In genomic region chr4:13642163-13642562, GRCh38 we compare ENCODE assay signal across 16 cellular contexts. TPM values are rescaled to one million over a fixed set of nuclear protein-coding genes. Genes with fewer than 3 reads are reported as not detected.
DNase-seq lines count a peak whose midpoint lies in the region; ATAC-seq and TF ChIP-seq lines count a peak whose summit lies in the region.
"Had no signal": no experiment of that assay in that cellular context is flagged by ENCODE, and none has a peak within 500 bp of the region (broad histone marks: within the 10 kb centered on the region; RNA-seq: fewer than 3 reads in every experiment).

No MANE protein-coding gene starts in this region.

- no peaks in the 10 kb centered on the region for H3K36me3 ChIP-seq in PC-3 (ENCODE audit: low read depth, low read length)
- H3K36me3 ChIP-seq: BLaER1, thyroid gland had no signal

- H3K14ac ChIP-seq in H9 (ENCODE audit: insufficient read depth, low read length) = no peak overlapping the region

- H3K23me2 ChIP-seq in H9 (ENCODE audit: insufficient read length, low read depth, low read length, poor library complexity, severe bottlenecking) = no peaks in the 10 kb centered on the region

- H2AFZ ChIP-seq in H9 (ENCODE audit: low read length) = no peak overlapping the region
- peak overlapping the region; percentile 11; the same call in 1 of the 2 replicates for H2AFZ ChIP-seq in PC-3 (ENCODE audit: low read length)

- H3K4me2 ChIP-seq in H9 (ENCODE audit: insufficient read depth, insufficient read length, low read length) (peak overlapping the region; percentile 24), PC-3 (ENCODE audit: low read length) (no peak overlapping the region)
- H3K4me2 ChIP-seq: BLaER1 had no signal

- no peak overlapping the region for H2BK120ac ChIP-seq in H9 (ENCODE audit: low read depth, low read length, poor library complexity, severe bottlenecking)

- ATAC-seq in PC-3 (peak; percentile 37), HG02623 (IDR thresholded peaks at IDR 0.05; ENCODE audit: unreplicated experiment) (no peak)

- no peak overlapping the region for H3K4me3 ChIP-seq in PC-3 (ENCODE audit: low read length)
- H3K4me3 ChIP-seq: BLaER1, thyroid gland had no signal

- TF ChIP-seq CTCF in H9 (conservative IDR thresholded peaks at IDR 0.05) = no peak
- no peak for TF ChIP-seq CTCF in PC-3 (conservative IDR thresholded peaks at IDR 0.05; ENCODE audit: low read depth, low read length)
- TF ChIP-seq CTCF in nephron (IDR thresholded peaks at IDR 0.05; ENCODE audit: unreplicated experiment in 3 of 3) = no peak
- TF ChIP-seq CTCF in osteocyte (IDR thresholded peaks at IDR 0.05) = no peak

- H3K9ac ChIP-seq in H9 (ENCODE audit: extremely low read depth, insufficient read length, low read length) = no peak overlapping the region
- peak overlapping the region; percentile 78 for H3K9ac ChIP-seq in PC-3 (ENCODE audit: low read length)
- H3K9ac ChIP-seq: BLaER1 had no signal

- H3K27me3 ChIP-seq in H9 (ENCODE audit: insufficient read depth, low read length) (no peaks in the 10 kb centered on the region), PC-3 (ENCODE audit: low read length) (no peaks in the 10 kb centered on the region)
- H3K27me3 ChIP-seq: BLaER1, thyroid gland had no signal

- H3K18ac ChIP-seq in H9 (ENCODE audit: insufficient read length, low read depth, low read length) = no peak overlapping the region

- intact Hi-C loops in PC-3 (cut with micrococcal nuclease) = no loop called here
- intact Hi-C loops in head of caudate nucleus (cut with DNase I) = no loop called here

- H3K79me2 ChIP-seq in H9 (ENCODE audit: insufficient read depth, low read length) (no peaks in the 10 kb centered on the region), PC-3 (ENCODE audit: low read length) (no peaks in the 10 kb centered on the region)

- peaks cover 1% of the 10 kb centered on the region; the same call in 1 of the 2 replicates for H3K27me3 Mint-ChIP-seq in H9 (ENCODE audit: low read depth)
- H3K27me3 Mint-ChIP-seq in nephron (ENCODE audit: low read depth) = peaks cover 19% of the 10 kb centered on the region
- peaks cover 53% of the 10 kb centered on the region for H3K27me3 Mint-ChIP-seq in osteocyte (ENCODE audit: unreplicated experiment)

- H3K9me3 Mint-ChIP-seq in H9 (no peaks in the 10 kb centered on the region), nephron (no peaks in the 10 kb centered on the region), osteocyte (ENCODE audit: unreplicated experiment) (no peaks in the 10 kb centered on the region)

- H2BK12ac ChIP-seq in H9 (ENCODE audit: insufficient read length, low read depth, low read length) = no peak overlapping the region

- H4K5ac ChIP-seq in H9 (ENCODE audit: insufficient read length, low read depth, low read length) = no peak overlapping the region

- H3K27ac Mint-ChIP-seq in H9 (peak overlapping the region in 1 of 3 experiments; percentile 56; a peak in 2 of 7 replicates), nephron (peak overlapping the region; percentile 43 to 93 (median 75)), osteocyte (ENCODE audit: unreplicated experiment) (no peak overlapping the region)

- H2BK20ac ChIP-seq in H9 (ENCODE audit: low read depth, low read length, poor library complexity, severe bottlenecking) = no peak overlapping the region

- no peak overlapping the region for H4K91ac ChIP-seq in H9 (ENCODE audit: insufficient read length, low read depth, low read length)

- H3K4ac ChIP-seq in H9 (ENCODE audit: low read depth, low read length) = no peak overlapping the region

- H3F3A ChIP-seq in PC-3 (ENCODE audit: low read length, unreplicated experiment) = no peaks in the 10 kb centered on the region

- peaks cover 39% of the 10 kb centered on the region in 2 experiments for H3K4me1 Mint-ChIP-seq in H9
- H3K4me1 Mint-ChIP-seq in nephron = peaks cover 30% of the 10 kb centered on the region
- H3K4me1 Mint-ChIP-seq in osteocyte (ENCODE audit: unreplicated experiment) = peaks cover 15% of the 10 kb centered on the region

- H4K8ac ChIP-seq in H9 (replicated peaks; ENCODE audit: insufficient read length, low read depth, low read length) = no peak overlapping the region

- no peak overlapping the region for H2BK15ac ChIP-seq in H9 (ENCODE audit: low read depth, low read length)

- no peaks in the 10 kb centered on the region for H4K20me1 ChIP-seq in H9 (ENCODE audit: control insufficient read depth, insufficient read depth, insufficient read length)
- H4K20me1 ChIP-seq in PC-3 (ENCODE audit: low read length) = no peaks in the 10 kb centered on the region
- H4K20me1 ChIP-seq: BLaER1 had no signal

- H2BK5ac ChIP-seq in H9 (ENCODE audit: insufficient read length, low read length) = no peak overlapping the region

- H3K79me1 ChIP-seq in H9 (ENCODE audit: insufficient read depth, low read depth, low read length, poor library complexity, severe bottlenecking) = no peaks in the 10 kb centered on the region

- CTCF ChIA-PET in PC-3 (lab: Charles Lee) = no interaction called here

- H3K9me2 ChIP-seq in PC-3 (replicated peaks; ENCODE audit: low read length) = no peaks in the 10 kb centered on the region

- H2AK5ac ChIP-seq in H9 (ENCODE audit: insufficient read length, low read length) = no peak overlapping the region

- no peak overlapping the region for H3K56ac ChIP-seq in H9 (ENCODE audit: insufficient read length, low read depth, low read length)

- peaks cover 11% of the 10 kb centered on the region for H3K4me1 ChIP-seq in H9 (ENCODE audit: insufficient read depth, low read length)
- H3K4me1 ChIP-seq in PC-3 (ENCODE audit: insufficient read depth, low read length) = peaks cover 38% of the 10 kb centered on the region
- H3K4me1 ChIP-seq: BLaER1, thyroid gland had no signal

- H3K36me3 Mint-ChIP-seq in H9 (ENCODE audit: insufficient read depth in 1 of 3, low read depth in 3 of 3) = no peaks in the 10 kb centered on the region
- H3K36me3 Mint-ChIP-seq in nephron (ENCODE audit: low read depth) = no peaks in the 10 kb centered on the region
- no peaks in the 10 kb centered on the region for H3K36me3 Mint-ChIP-seq in osteocyte (ENCODE audit: unreplicated experiment)

- H3K4me3 Mint-ChIP-seq in H9 (no peak overlapping the region), nephron (peak overlapping the region in 1 of 3 experiments; percentile 5), osteocyte (ENCODE audit: unreplicated experiment) (no peak overlapping the region)

- no peak overlapping the region for H3K27ac ChIP-seq in H9 (ENCODE audit: insufficient read length, low read depth, low read length)
- peak overlapping the region; percentile 97 for H3K27ac ChIP-seq in PC-3 (ENCODE audit: low read length)
- H3K27ac ChIP-seq: BLaER1, thyroid gland had no signal

- H3T11ph ChIP-seq in H9 (ENCODE audit: low read length) = no peak overlapping the region

- BruUV-seq in PC-3 (replicated peaks; lab: Mats Ljungman, UMichigan) = no TSS peak

- POLR2A ChIA-PET in PC-3 (lab: Charles Lee; ENCODE audit: unreplicated experiment) = no interaction called here

- H3K9me3 ChIP-seq in H9 (ENCODE audit: control insufficient read depth, low read depth, low read length) = no peaks in the 10 kb centered on the region
- H3K9me3 ChIP-seq in PC-3 (ENCODE audit: low read length) = no peaks in the 10 kb centered on the region
- H3K9me3 ChIP-seq: BLaER1, thyroid gland had no signal

- no peak overlapping the region for H3K23ac ChIP-seq in H9 (ENCODE audit: insufficient read length, low read depth, low read length)

- no peak for DNase-seq in H9
- DNase-seq in PC-3 = peak; percentile 35
- DNase-seq in fibroblast of gingiva (ENCODE audit: low read depth) = peak; percentile 53
- no peak for DNase-seq in NCI-H345 treated with DMSO at 0.1 percent for 48 hours (lab: John Stamatoyannopoulos, UW; ENCODE audit: unreplicated experiment)
- DNase-seq in osteocyte (ENCODE audit: extremely low spot score, unreplicated experiment) = no peak
- no peak for DNase-seq in head of caudate nucleus
- DNase-seq: activated CD4-positive, alpha-beta T cell treated with anti-CD3 and anti-CD28 coated beads for 4 hours; DMS153; H7; NK-92 treated with Interleukin-12 subunit alpha and Interleukin-12 subunit beta, amount 100 ng/mL, for 24 hours; SHP77; T1000 had no signal

RNA-seq across cellular contexts. Expression of gene BOD1L1, which starts 14.6 kb away (rescaled TPM):
- total RNA-seq in H9 (2021) = 32.7 and 37.8 TPM in 2 replicates
- 22.0 and 27.2 TPM in 2 replicates for total RNA-seq in PC-3 (2014; rRNA removed)
- 41.6 and 43.4 TPM in 2 replicates for total RNA-seq in osteocyte

Comparison
In these comparisons a context has a peak if more than half of its experiments do, and no peak if none do; other contexts are left out.
1. DNase-seq: peak in PC-3 (single experiment) and fibroblast of gingiva (single experiment); none in H9 (single experiment), NCI-H345 treated with DMSO at 0.1 percent for 48 hours (single experiment), osteocyte (single experiment) and head of caudate nucleus (0 of 42).